8 cellular contexts compared by ENCODE assay signal in genomic region chr2:159798376-159798724, GRCh38. TPM values are rescaled to one million over a fixed set of nuclear protein-coding genes. Genes with fewer than 3 reads are reported as not detected.
DNase-seq lines count a peak whose midpoint lies in the region; ATAC-seq and TF ChIP-seq lines count a peak whose summit lies in the region.

No MANE protein-coding gene starts in this region.

- H3K36me3 Mint-ChIP-seq in Calu3 (ENCODE audit: insufficient read depth, unreplicated experiment): peaks cover 28% of the 10 kb centered on the region
- H3K36me3 Mint-ChIP-seq in neural crest cell (ENCODE audit: low read depth): peaks cover 3% of the 10 kb centered on the region

- H3K4me1 ChIP-seq in duodenal mucosa (ENCODE audit: control insufficient read depth in 1 of 2, insufficient read depth in 2 of 2, low read length in 2 of 2): peaks cover 24 to 28% of the 10 kb centered on the region in 2 donors

- CTCF ChIA-PET in Calu3 (lab: Charles Lee): no interaction called here

- peak overlapping the region; percentile 63 for H3K27ac ChIP-seq in duodenal mucosa (ENCODE audit: low read depth, low read length)

- TF ChIP-seq CTCF in Calu3 (IDR thresholded peaks at IDR 0.05; ENCODE audit: unreplicated experiment) (no peak), LNCaP clone FGC (IDR thresholded peaks at IDR 0.05; ENCODE audit: control insufficient read depth, extremely low read depth, insufficient read depth) (no peak), neural crest cell (conservative IDR thresholded peaks at IDR 0.05) (no peak)

- H3K27ac Mint-ChIP-seq in Calu3 (ENCODE audit: unreplicated experiment) (no peak overlapping the region), neural crest cell (ENCODE audit: unreplicated experiment) (no peak overlapping the region)

- peak overlapping the region; percentile 91 to 94 for H3K9ac ChIP-seq in duodenal mucosa (ENCODE audit: low read depth in 1 of 2, low read length in 2 of 2)

- no peaks in the 10 kb centered on the region for H3K36me3 ChIP-seq in duodenal mucosa (ENCODE audit: control insufficient read depth in 1 of 2, insufficient read depth in 2 of 2, low read length in 2 of 2)

- H3K4me3 ChIP-seq in LNCaP clone FGC (ENCODE audit: low read depth, low read length): peak overlapping the region; percentile 63
- peak overlapping the region; percentile 91 to 92 for H3K4me3 ChIP-seq in duodenal mucosa (ENCODE audit: low read depth in 1 of 2, low read length in 2 of 2)

- H3K9me3 Mint-ChIP-seq in Calu3 (ENCODE audit: low read depth, unreplicated experiment): no peaks in the 10 kb centered on the region
- H3K9me3 Mint-ChIP-seq in neural crest cell: no peaks in the 10 kb centered on the region

- no peaks in the 10 kb centered on the region for H3K27me3 ChIP-seq in duodenal mucosa (ENCODE audit: control insufficient read depth in 1 of 2, insufficient read depth in 2 of 2, low read length in 2 of 2)

- peaks cover 16% of the 10 kb centered on the region for H3K4me1 Mint-ChIP-seq in Calu3 (ENCODE audit: low read depth, unreplicated experiment)
- H3K4me1 Mint-ChIP-seq in neural crest cell: peaks cover 24% of the 10 kb centered on the region

- H3K9me3 ChIP-seq in duodenal mucosa (ENCODE audit: control insufficient read depth in 1 of 2, low read length in 2 of 2): no peaks in the 10 kb centered on the region

- H3K4me3 Mint-ChIP-seq in Calu3 (ENCODE audit: low read depth, unreplicated experiment): peak overlapping the region; percentile 82
- peak overlapping the region; percentile 77 for H3K4me3 Mint-ChIP-seq in neural crest cell

- DNase-seq in Calu3 (no peak), LNCaP clone FGC (ENCODE audit: low read depth) (no peak), neural crest cell (ENCODE audit: low read depth, low spot score) (no peak), NCI-H1105 treated with DMSO at 0.1 percent for 48 hours (lab: John Stamatoyannopoulos, UW) (no peak), middle frontal gyrus (ENCODE audit: extremely low spot score, low spot score) (no peak), NCI-H2107 treated with DMSO at 0.1 percent for 48 hours (lab: John Stamatoyannopoulos, UW; ENCODE audit: unreplicated experiment) (no peak)

- BruUV-seq in Calu3 (replicated peaks; lab: Mats Ljungman, UMichigan): no TSS peak

- H3K27me3 Mint-ChIP-seq in Calu3 (ENCODE audit: unreplicated experiment) (no peaks in the 10 kb centered on the region), neural crest cell (ENCODE audit: low read depth) (peaks cover 62% of the 10 kb centered on the region)

- intact Hi-C loops in Calu3 (cut with micrococcal nuclease; ENCODE audit: unreplicated experiment): no loop called here

- ATAC-seq in HG02884 (IDR thresholded peaks at IDR 0.05; ENCODE audit: unreplicated experiment): no peak

RNA-seq across cellular contexts. Expression of gene CD302, which starts 0.3 kb away (rescaled TPM):
- total RNA-seq in Calu3 (2022) (3.4 and 5.4 TPM in 2 replicates), neural crest cell (1.0 TPM in 2 replicates)
